12 cellular contexts compared by ENCODE assay signal in genomic region chr5:113245427-113246052, GRCh38.
DNase-seq lines count a peak whose midpoint lies in the region; ATAC-seq and TF ChIP-seq lines count a peak whose summit lies in the region.
"Had no signal": no experiment of that assay in that cellular context is flagged by ENCODE, and none has a peak within 500 bp of the region (broad histone marks: within the 10 kb centered on the region; RNA-seq: fewer than 3 reads in every experiment).

No MANE protein-coding gene starts in this region.

- no peak for TF ChIP-seq EP300 in neural cell (conservative IDR thresholded peaks at IDR 0.05; ENCODE audit: poor library complexity, severe bottlenecking)

- no peaks in the 10 kb centered on the region for H3F3A ChIP-seq in neural cell (ENCODE audit: insufficient read depth, low read length, poor library complexity, severe bottlenecking)

- no peak overlapping the region for H3K9ac ChIP-seq in neural cell (ENCODE audit: low read length)

- DNase-seq in GM12865 (ENCODE audit: low read depth), result peak; percentile 8
- no peak for DNase-seq in endothelial cell (ENCODE audit: low spot score)
- DNase-seq in effector CD8-positive, alpha-beta T cell (lab: John Stamatoyannopoulos, UW), result no peak
- DNase-seq in natural killer cell treated with Interleukin-12 subunit alpha and Interleukin-12 subunit beta and Interleukin-15 and Interleukin-18, amount 100 ng/mL, for 72 hours (ENCODE audit: low spot score), result no peak
- no peak for DNase-seq in KG1 (lab: John Stamatoyannopoulos, UW)
- no peak for DNase-seq in activated naive CD8-positive, alpha-beta T cell treated with anti-CD3 and anti-CD28 coated beads for 36 hours
- DNase-seq: activated CD4-positive, alpha-beta T cell treated with anti-CD3 and anti-CD28 coated beads, Interleukin-2, amount 10 ng/mL, durations not matched to agents 24 days and 14 days; HFFc6; NCI-H1092 treated with DMSO at 0.1 percent for 48 hours had no signal

- H3K9me3 ChIP-seq in neural cell (ENCODE audit: low read length), result no peaks in the 10 kb centered on the region

- ATAC-seq in HG03175 (IDR thresholded peaks at IDR 0.05; ENCODE audit: unreplicated experiment), result peak; percentile 52
- ATAC-seq in natural killer cell treated with Interleukin-12 subunit alpha and Interleukin-12 subunit beta and Interleukin-15 and Interleukin-18, amount 100 ng/mL, for 72 hours, result no peak

- no peak overlapping the region for H2AFZ ChIP-seq in neural cell (ENCODE audit: low read depth, low read length)

- TF ChIP-seq RAD21 in neural cell (conservative IDR thresholded peaks at IDR 0.05), result no peak

- peak overlapping the region; percentile 89 for H3K27ac Mint-ChIP-seq in endothelial cell (ENCODE audit: unreplicated experiment)
- H3K27ac Mint-ChIP-seq in natural killer cell treated with Interleukin-12 subunit alpha and Interleukin-12 subunit beta and Interleukin-15 and Interleukin-18, amount 100 ng/mL, for 72 hours, result no peak overlapping the region
- no peak overlapping the region for H3K27ac Mint-ChIP-seq in activated naive CD8-positive, alpha-beta T cell treated with anti-CD3 and anti-CD28 coated beads for 36 hours
- H3K27ac Mint-ChIP-seq: activated CD4-positive, alpha-beta T cell treated with anti-CD3 and anti-CD28 coated beads, Interleukin-2, amount 10 ng/mL, durations not matched to agents 24 days and 14 days; activated naive CD4-positive, alpha-beta T cell treated with anti-CD3 and anti-CD28 coated beads, Interleukin-2, amount 50 U/mL, for 24 hours; HFFc6 had no signal

- H3K4me3 ChIP-seq in GM12865 (ENCODE audit: low read depth, low read length) (no peak overlapping the region), neural cell (ENCODE audit: low read length) (no peak overlapping the region)

- no peaks in the 10 kb centered on the region for H4K20me1 ChIP-seq in neural cell (ENCODE audit: insufficient read depth)

- TF ChIP-seq CTCF in GM12865 (IDR thresholded peaks at IDR 0.05; ENCODE audit: insufficient read depth, low read depth, low read length, missing control alignments) (no peak), endothelial cell (IDR thresholded peaks at IDR 0.05; ENCODE audit: unreplicated experiment) (no peak), neural cell (IDR thresholded peaks at IDR 0.05; ENCODE audit: poor library complexity, severe bottlenecking) (no peak)

- H3K27me3 ChIP-seq in neural cell (ENCODE audit: insufficient read depth, low read depth, low read length), result no peaks in the 10 kb centered on the region

- H3K9me3 Mint-ChIP-seq in endothelial cell (ENCODE audit: unreplicated experiment), result no peaks in the 10 kb centered on the region
- no peaks in the 10 kb centered on the region for H3K9me3 Mint-ChIP-seq in natural killer cell treated with Interleukin-12 subunit alpha and Interleukin-12 subunit beta and Interleukin-15 and Interleukin-18, amount 100 ng/mL, for 72 hours
- no peaks in the 10 kb centered on the region for H3K9me3 Mint-ChIP-seq in activated naive CD8-positive, alpha-beta T cell treated with anti-CD3 and anti-CD28 coated beads for 36 hours
- H3K9me3 Mint-ChIP-seq: activated CD4-positive, alpha-beta T cell treated with anti-CD3 and anti-CD28 coated beads, Interleukin-2, amount 10 ng/mL, durations not matched to agents 24 days and 14 days; activated naive CD4-positive, alpha-beta T cell treated with anti-CD3 and anti-CD28 coated beads, Interleukin-2, amount 50 U/mL, for 24 hours; HFFc6 had no signal

- H3K36me3 ChIP-seq in neural cell (ENCODE audit: insufficient read depth, low read length), result no peaks in the 10 kb centered on the region

- H3K79me2 ChIP-seq in neural cell (replicated peaks; ENCODE audit: insufficient read depth, low read length), result no peaks in the 10 kb centered on the region

- H3K27ac ChIP-seq in neural cell (ENCODE audit: low read length), result no peak overlapping the region

- H3K4me2 ChIP-seq in neural cell (ENCODE audit: low read length), result no peak overlapping the region

- peaks cover 3% of the 10 kb centered on the region for H3K36me3 Mint-ChIP-seq in endothelial cell (ENCODE audit: low read depth, unreplicated experiment)
- no peaks in the 10 kb centered on the region for H3K36me3 Mint-ChIP-seq in natural killer cell treated with Interleukin-12 subunit alpha and Interleukin-12 subunit beta and Interleukin-15 and Interleukin-18, amount 100 ng/mL, for 72 hours
- no peaks in the 10 kb centered on the region for H3K36me3 Mint-ChIP-seq in activated naive CD8-positive, alpha-beta T cell treated with anti-CD3 and anti-CD28 coated beads for 36 hours
- H3K36me3 Mint-ChIP-seq: activated naive CD4-positive, alpha-beta T cell treated with anti-CD3 and anti-CD28 coated beads, Interleukin-2, amount 50 U/mL, for 24 hours had no signal

- no peaks in the 10 kb centered on the region for H3K9me2 ChIP-seq in neural cell (ENCODE audit: insufficient read depth, low read length)

- H3K4me3 Mint-ChIP-seq in endothelial cell (ENCODE audit: unreplicated experiment), result no peak overlapping the region
- no peak overlapping the region for H3K4me3 Mint-ChIP-seq in natural killer cell treated with Interleukin-12 subunit alpha and Interleukin-12 subunit beta and Interleukin-15 and Interleukin-18, amount 100 ng/mL, for 72 hours
- no peak overlapping the region for H3K4me3 Mint-ChIP-seq in activated naive CD8-positive, alpha-beta T cell treated with anti-CD3 and anti-CD28 coated beads for 36 hours
- H3K4me3 Mint-ChIP-seq: activated CD4-positive, alpha-beta T cell treated with anti-CD3 and anti-CD28 coated beads, Interleukin-2, amount 10 ng/mL, durations not matched to agents 24 days and 14 days; activated naive CD4-positive, alpha-beta T cell treated with anti-CD3 and anti-CD28 coated beads, Interleukin-2, amount 50 U/mL, for 24 hours had no signal

- H3K4me1 Mint-ChIP-seq in endothelial cell (ENCODE audit: unreplicated experiment), result peaks cover 34% of the 10 kb centered on the region
- no peaks in the 10 kb centered on the region for H3K4me1 Mint-ChIP-seq in natural killer cell treated with Interleukin-12 subunit alpha and Interleukin-12 subunit beta and Interleukin-15 and Interleukin-18, amount 100 ng/mL, for 72 hours (ENCODE audit: low read depth in 2 of 2)
- peaks cover 7% of the 10 kb centered on the region for H3K4me1 Mint-ChIP-seq in activated naive CD8-positive, alpha-beta T cell treated with anti-CD3 and anti-CD28 coated beads for 36 hours
- H3K4me1 Mint-ChIP-seq: activated CD4-positive, alpha-beta T cell treated with anti-CD3 and anti-CD28 coated beads, Interleukin-2, amount 10 ng/mL, durations not matched to agents 24 days and 14 days; activated naive CD4-positive, alpha-beta T cell treated with anti-CD3 and anti-CD28 coated beads, Interleukin-2, amount 50 U/mL, for 24 hours had no signal

- H3K27me3 Mint-ChIP-seq in endothelial cell (ENCODE audit: unreplicated experiment), result peaks cover 6% of the 10 kb centered on the region
- peaks cover 26 to 44% of the 10 kb centered on the region in 2 donors for H3K27me3 Mint-ChIP-seq in natural killer cell treated with Interleukin-12 subunit alpha and Interleukin-12 subunit beta and Interleukin-15 and Interleukin-18, amount 100 ng/mL, for 72 hours
- H3K27me3 Mint-ChIP-seq in activated naive CD8-positive, alpha-beta T cell treated with anti-CD3 and anti-CD28 coated beads for 36 hours, result peaks cover 10% of the 10 kb centered on the region

TF ChIP-seq in neural cell, 6 proteins besides CTCF, POLR2A, EP300 and RAD21:
- TF ChIP-seq, protein P1, sequence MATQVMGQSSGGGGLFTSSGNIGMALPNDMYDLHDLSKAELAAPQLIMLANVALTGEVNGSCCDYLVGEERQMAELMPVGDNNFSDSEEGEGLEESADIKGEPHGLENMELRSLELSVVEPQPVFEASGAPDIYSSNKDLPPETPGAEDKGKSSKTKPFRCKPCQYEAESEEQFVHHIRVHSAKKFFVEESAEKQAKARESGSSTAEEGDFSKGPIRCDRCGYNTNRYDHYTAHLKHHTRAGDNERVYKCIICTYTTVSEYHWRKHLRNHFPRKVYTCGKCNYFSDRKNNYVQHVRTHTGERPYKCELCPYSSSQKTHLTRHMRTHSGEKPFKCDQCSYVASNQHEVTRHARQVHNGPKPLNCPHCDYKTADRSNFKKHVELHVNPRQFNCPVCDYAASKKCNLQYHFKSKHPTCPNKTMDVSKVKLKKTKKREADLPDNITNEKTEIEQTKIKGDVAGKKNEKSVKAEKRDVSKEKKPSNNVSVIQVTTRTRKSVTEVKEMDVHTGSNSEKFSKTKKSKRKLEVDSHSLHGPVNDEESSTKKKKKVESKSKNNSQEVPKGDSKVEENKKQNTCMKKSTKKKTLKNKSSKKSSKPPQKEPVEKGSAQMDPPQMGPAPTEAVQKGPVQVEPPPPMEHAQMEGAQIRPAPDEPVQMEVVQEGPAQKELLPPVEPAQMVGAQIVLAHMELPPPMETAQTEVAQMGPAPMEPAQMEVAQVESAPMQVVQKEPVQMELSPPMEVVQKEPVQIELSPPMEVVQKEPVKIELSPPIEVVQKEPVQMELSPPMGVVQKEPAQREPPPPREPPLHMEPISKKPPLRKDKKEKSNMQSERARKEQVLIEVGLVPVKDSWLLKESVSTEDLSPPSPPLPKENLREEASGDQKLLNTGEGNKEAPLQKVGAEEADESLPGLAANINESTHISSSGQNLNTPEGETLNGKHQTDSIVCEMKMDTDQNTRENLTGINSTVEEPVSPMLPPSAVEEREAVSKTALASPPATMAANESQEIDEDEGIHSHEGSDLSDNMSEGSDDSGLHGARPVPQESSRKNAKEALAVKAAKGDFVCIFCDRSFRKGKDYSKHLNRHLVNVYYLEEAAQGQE (IDR thresholded peaks at IDR 0.05; ENCODE audit: borderline replicate concordance), result peak; percentile 99
- TF ChIP-seq POLR2AphosphoS5 (IDR thresholded peaks at IDR 0.05), result peak; percentile 63
- TF ChIP-seq SMC3 (conservative IDR thresholded peaks at IDR 0.05; ENCODE audit: poor library complexity), result no peak
TF ChIP-seq in neural cell: peak in this region for 2.
